Comparison of ENCODE assay signal across 26 cellular contexts in the genomic region with DNA sequence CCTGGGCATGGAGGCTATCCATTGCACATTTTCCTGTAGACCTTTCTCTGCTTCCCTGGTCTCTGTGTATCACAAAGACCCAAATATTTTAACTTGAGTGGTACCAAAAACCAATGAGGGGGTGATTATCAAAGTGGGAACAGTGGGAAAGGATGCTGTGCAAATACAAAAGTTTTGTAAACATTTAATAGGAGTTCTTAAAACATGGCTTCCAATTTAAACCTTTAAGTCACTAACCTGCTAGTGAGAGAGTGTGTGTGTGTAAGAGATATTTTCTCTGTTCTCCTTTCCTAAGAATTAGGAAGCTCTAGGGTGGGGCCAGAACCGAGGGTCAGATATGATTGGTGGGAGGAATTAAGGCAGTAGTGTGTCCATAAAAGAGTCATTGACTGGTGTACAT.
"Had no signal": no experiment of that assay in that cellular context is flagged by ENCODE, and none has a peak within 500 bp of the region (broad histone marks: within the 10 kb centered on the region; RNA-seq: fewer than 3 reads in every experiment).

No MANE protein-coding gene starts in this region.

- H3K4me1 Mint-ChIP-seq: activated naive CD8-positive, alpha-beta T cell treated with anti-CD3 and anti-CD28 coated beads, Interleukin-2, amount 50 U/mL, for 24 hours had no signal

- ATAC-seq: activated CD8-positive, alpha-beta T cell treated with anti-CD3 and anti-CD28 coated beads, Interleukin-2, amount 10 ng/mL, durations not matched to agents 7 days and 5 days; activated naive CD4-positive, alpha-beta T cell treated with anti-CD3 and anti-CD28 coated beads, Interleukin-2, amount 50 U/mL, for 72 hours; activated naive CD8-positive, alpha-beta T cell treated with anti-CD3 and anti-CD28 coated beads, Interleukin-2, amount 50 U/mL, for 24 hours; Panc1 had no signal

- H3K9me3 Mint-ChIP-seq: activated naive CD4-positive, alpha-beta T cell treated with anti-CD3 and anti-CD28 coated beads, Interleukin-2, amount 50 U/mL, for 72 hours; activated naive CD8-positive, alpha-beta T cell treated with anti-CD3 and anti-CD28 coated beads, Interleukin-2, amount 50 U/mL, for 24 hours; T-helper 2 cell treated with Interferon-gamma antibody and Interleukin-4, amounts not matched to agents 5 μg/mL and 100 μg/mL, for 36 hours; WTC11 had no signal

- H3K4me3 ChIP-seq: cardiac muscle cell, SJSA1 had no signal

- H3K4me3 Mint-ChIP-seq: activated CD8-positive, alpha-beta T cell treated with anti-CD3 and anti-CD28 coated beads, Interleukin-2, amount 10 ng/mL, durations not matched to agents 7 days and 5 days; activated naive CD8-positive, alpha-beta T cell treated with anti-CD3 and anti-CD28 coated beads, Interleukin-2, amount 50 U/mL, for 24 hours; T-helper 2 cell treated with Interferon-gamma antibody and Interleukin-4, amounts not matched to agents 5 μg/mL and 100 μg/mL, for 36 hours; WTC11 had no signal

- H3K36me3 ChIP-seq: brain microvascular endothelial cell, cardiac muscle cell, SJSA1 had no signal

- H3K36me3 Mint-ChIP-seq: activated naive CD4-positive, alpha-beta T cell treated with anti-CD3 and anti-CD28 coated beads, Interleukin-2, amount 50 U/mL, for 72 hours; WTC11 had no signal

- DNase-seq: activated CD4-positive, alpha-beta T cell treated with anti-CD3 and anti-CD28 coated beads for 48 hours; activated CD4-positive, alpha-beta T cell treated with anti-CD3 and anti-CD28 coated beads, Interleukin-2, amount 50 U/mL, for 4 hours; activated CD4-positive, CD25-positive, alpha-beta regulatory T cell treated with anti-CD3 and anti-CD28 coated beads, Interleukin-2, amount 50 U/mL, for 72 hours; activated CD8-positive, alpha-beta memory T cell treated with anti-CD3 and anti-CD28 coated beads, Interleukin-2, amount 50 U/mL, for 48 hours; activated CD8-positive, alpha-beta T cell treated with anti-CD3 and anti-CD28 coated beads, Interleukin-2, amount 10 ng/mL, durations not matched to agents 7 days and 5 days; activated effector memory CD4-positive, alpha-beta T cell treated with anti-CD3 and anti-CD28 coated beads, Interleukin-2, amount 50 U/mL, for 16 hours; activated naive CD4-positive, alpha-beta T cell treated with Interleukin-2 at 50 U/mL for 16 hours; activated naive CD8-positive, alpha-beta T cell treated with anti-CD3 and anti-CD28 coated beads, Interleukin-2, amount 50 U/mL, for 24 hours; activated T-cell treated with anti-CD3 and anti-CD28 coated beads, Interleukin-2, amount 50 U/mL, for 1 hour; amygdala; brain microvascular endothelial cell; cerebellar nuclear complex; Karpas-422; NCI-H1105 treated with DMSO at 0.1 percent for 48 hours; NCI-H1436 treated with DMSO at 0.1 percent for 48 hours; NCI-H187 treated with DMSO at 0.1 percent for 48 hours; NCI-H2081 treated with DMSO at 0.1 percent for 48 hours; NCI-H446; SW 1271 had no signal

- H3K27ac ChIP-seq: brain microvascular endothelial cell, cardiac muscle cell, SJSA1 had no signal

- H3K27me3 ChIP-seq: brain microvascular endothelial cell, cardiac muscle cell, SJSA1 had no signal

- FAIRE-seq: astrocyte had no signal

- H3K9me3 ChIP-seq: SJSA1 had no signal

- H3K27ac Mint-ChIP-seq: activated CD8-positive, alpha-beta T cell treated with anti-CD3 and anti-CD28 coated beads, Interleukin-2, amount 10 ng/mL, durations not matched to agents 7 days and 5 days; activated naive CD4-positive, alpha-beta T cell treated with anti-CD3 and anti-CD28 coated beads, Interleukin-2, amount 50 U/mL, for 72 hours; activated naive CD8-positive, alpha-beta T cell treated with anti-CD3 and anti-CD28 coated beads, Interleukin-2, amount 50 U/mL, for 24 hours; T-helper 2 cell treated with Interferon-gamma antibody and Interleukin-4, amounts not matched to agents 5 μg/mL and 100 μg/mL, for 36 hours; WTC11 had no signal
